29 cellular contexts compared by ENCODE assay signal in the genomic region with DNA sequence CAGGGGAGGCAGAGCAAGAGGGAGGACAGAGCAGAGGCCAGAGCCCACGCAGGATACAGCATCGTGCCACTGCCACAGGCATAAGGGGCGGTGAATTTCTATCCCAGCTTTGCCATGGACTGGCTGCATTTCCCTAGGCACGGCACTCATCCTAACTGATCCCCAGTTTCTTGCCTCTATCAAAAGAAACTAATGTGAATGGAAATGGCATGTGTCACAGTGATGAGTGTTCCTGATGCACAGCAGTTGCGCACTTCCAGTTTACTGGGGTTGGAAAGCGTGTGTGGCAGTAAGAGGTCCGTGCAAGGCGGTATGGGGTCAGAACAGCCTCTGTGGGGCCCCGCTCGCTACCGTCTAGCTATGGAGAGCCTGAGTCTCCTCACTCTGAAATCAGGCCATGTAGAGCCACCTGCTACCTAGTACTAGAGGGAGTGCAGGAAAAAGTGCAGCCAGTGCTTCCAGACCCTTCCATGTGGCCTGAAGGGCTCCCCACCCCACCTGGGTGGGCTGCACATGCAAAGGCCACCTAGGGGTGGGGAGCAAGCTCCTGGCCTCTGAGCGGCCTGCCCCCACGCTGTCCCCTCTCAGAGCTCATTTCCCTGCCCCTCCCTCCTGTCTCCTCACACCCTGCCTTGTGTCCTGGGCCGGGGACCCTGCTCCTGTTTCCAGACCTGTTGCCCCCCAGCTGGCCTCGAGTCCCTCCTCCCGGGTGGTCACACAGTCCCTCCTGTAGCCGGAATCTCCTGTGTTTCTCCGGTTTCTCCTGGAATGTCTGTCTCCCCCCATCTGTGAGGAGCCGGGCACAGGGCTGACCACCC. TPM values are rescaled to one million over a fixed set of nuclear protein-coding genes. Genes with fewer than 3 reads are reported as not detected.
DNase-seq lines count a peak whose midpoint lies in the region; ATAC-seq, FAIRE-seq and TF ChIP-seq lines count a peak whose summit lies in the region.
"Had no signal": no experiment of that assay in that cellular context is flagged by ENCODE, and none has a peak within 500 bp of the region (broad histone marks: within the 10 kb centered on the region; RNA-seq: fewer than 3 reads in every experiment).

No MANE protein-coding gene starts in this region.

- CTCF ChIA-PET in RWPE1 (lab: Yijun Ruan, JAX), result interaction anchor here (0.7 kb wide), 1 partner anchor 174 kb away, joined by 3 read pairs; no protein-coding TSS in a partner anchor

- H4K8ac ChIP-seq in mesendoderm (ENCODE audit: low read depth, low read length), result no peak overlapping the region

- no CpG with 5 or more reads among the region's 19 CpGs for WGBS in mesendoderm (ENCODE audit: extremely low coverage, insufficient coverage, low lambda C conversion rate)

- POLR2A ChIA-PET in RWPE1 (lab: Yijun Ruan, JAX; ENCODE audit: low non-redundant PET), result no interaction called here

- no peak overlapping the region for H4K5ac ChIP-seq in mesendoderm (ENCODE audit: low read length)

- H3K4ac ChIP-seq in mesendoderm (ENCODE audit: low read depth, low read length), result no peak overlapping the region

- no peak overlapping the region for H3K4me2 ChIP-seq in osteoblast (ENCODE audit: insufficient read depth, low read length)
- no peak overlapping the region for H3K4me2 ChIP-seq in mesendoderm (ENCODE audit: low read length)
- H3K4me2 ChIP-seq: KMS-11 had no signal

- TF ChIP-seq CTCF in RWPE1 (conservative IDR thresholded peaks at IDR 0.05; ENCODE audit: low read depth) (no peak), kidney (IDR thresholded peaks at IDR 0.05; ENCODE audit: borderline replicate concordance, extremely low read depth, insufficient read depth) (no peak), osteoblast (IDR thresholded peaks at IDR 0.05; ENCODE audit: extremely low read depth, low read depth, low read length) (no peak), upper lobe of right lung (IDR thresholded peaks at IDR 0.05) (no peak)

- H2AK5ac ChIP-seq in mesendoderm (ENCODE audit: low read length), result no peak overlapping the region

- FAIRE-seq in kidney (lab: Jason Lieb, UNC) (no peak), frontal cortex (lab: Jason Lieb, UNC) (no peak)
- FAIRE-seq: GM12891 had no signal

- no peak overlapping the region for H2BK15ac ChIP-seq in mesendoderm (replicated peaks; ENCODE audit: low read depth)

- H4K20me1 ChIP-seq in osteoblast (ENCODE audit: insufficient read depth, low read length), result no peaks in the 10 kb centered on the region

- no peak overlapping the region for H3K56ac ChIP-seq in mesendoderm (ENCODE audit: low read length)

- H3K18ac ChIP-seq in mesendoderm (ENCODE audit: low read length), result no peak overlapping the region

- H3K36me3 ChIP-seq in kidney (ENCODE audit: control insufficient read depth in 1 of 2, insufficient read depth in 2 of 2, low read length in 2 of 2) (no peaks in the 10 kb centered on the region), osteoblast (ENCODE audit: insufficient read depth, low read length) (no peaks in the 10 kb centered on the region), upper lobe of right lung (no peaks in the 10 kb centered on the region), mesendoderm (ENCODE audit: control insufficient read depth, insufficient read depth, low read length) (no peaks in the 10 kb centered on the region)
- H3K36me3 ChIP-seq: HAP-1, SJCRH30 had no signal

- intact Hi-C loops in kidney (cut with DNase I) (loop anchor here (2.0 kb wide), 1 partner anchor 287 kb away; no protein-coding TSS in a partner anchor), upper lobe of right lung (cut with DNase I) (loop anchor here (2.0 kb wide), 1 partner anchor 287 kb away; no protein-coding TSS in a partner anchor)

- no peak overlapping the region for H2BK120ac ChIP-seq in mesendoderm (ENCODE audit: low read depth, low read length)

- no peak overlapping the region for H3K23ac ChIP-seq in mesendoderm (ENCODE audit: low read length)

- no peaks in the 10 kb centered on the region for H3K79me2 ChIP-seq in osteoblast (ENCODE audit: insufficient read depth, low read length)
- no peaks in the 10 kb centered on the region for H3K79me2 ChIP-seq in mesendoderm (ENCODE audit: control insufficient read depth, insufficient read depth, low read length)

- H3K9me3 ChIP-seq in kidney (ENCODE audit: control insufficient read depth in 1 of 2, low read length in 2 of 2) (no peaks in the 10 kb centered on the region), osteoblast (ENCODE audit: low read depth, low read length) (no peaks in the 10 kb centered on the region), upper lobe of right lung (no peaks in the 10 kb centered on the region)
- H3K9me3 ChIP-seq: HAP-1 had no signal

- DNase-seq in RWPE1 (ENCODE audit: low spot score) (peak; percentile 2), kidney (peak; percentile 65), osteoblast (ENCODE audit: insufficient read length, low spot score, missing footprints) (peak; percentile 85), upper lobe of right lung (no peak), frontal cortex (ENCODE audit: low spot score in 2 of 2) (no peak), mesenteric fat pad (ENCODE audit: low spot score) (no peak), mesendoderm (no peak)
- DNase-seq: Calu3, DMS79 treated with DMSO at 0.1 percent for 48 hours, GF-D8, GOT3, HFFc6, IMR-90, NCI-H1048, NCI-H1417, NCI-H1694, NCI-H2029 treated with DMSO at 0.1 percent for 48 hours, NCI-H226, NCI-H510A, NCI-H69, SJCRH30 had no signal

- no peaks in the 10 kb centered on the region for H3K79me1 ChIP-seq in mesendoderm (ENCODE audit: low read length)

- H2AFZ ChIP-seq in osteoblast (ENCODE audit: low read length), result no peak overlapping the region

- H3K27me3 ChIP-seq in osteoblast (ENCODE audit: insufficient read depth, low read length) (no peaks in the 10 kb centered on the region), upper lobe of right lung (no peaks in the 10 kb centered on the region), mesendoderm (ENCODE audit: insufficient read depth, low read length, poor library complexity) (no peaks in the 10 kb centered on the region)

- H2BK5ac ChIP-seq in mesendoderm (ENCODE audit: low read length), result no peak overlapping the region

- H3K27ac ChIP-seq in RWPE1, result no peak overlapping the region
- H3K27ac ChIP-seq in kidney (ENCODE audit: low read depth in 2 of 2, low read length in 2 of 2), result no peak overlapping the region
- no peak overlapping the region for H3K27ac ChIP-seq in osteoblast (ENCODE audit: low read depth, low read length)
- H3K27ac ChIP-seq in upper lobe of right lung, result no peak overlapping the region
- H3K27ac ChIP-seq in mesendoderm (ENCODE audit: low read depth, low read length), result no peak overlapping the region
- H3K27ac ChIP-seq: KMS-11, SJCRH30 had no signal

- no peak overlapping the region for H3K9ac ChIP-seq in kidney (ENCODE audit: low read length in 2 of 2)
- H3K9ac ChIP-seq in mesendoderm (ENCODE audit: low read length), result no peak overlapping the region
- H3K9ac ChIP-seq: KMS-11 had no signal

- ATAC-seq in upper lobe of right lung, result peak; percentile 23
- ATAC-seq: Panc1, SK-N-SH treated with all-trans-retinoic acid at 6 μM for 48 hours had no signal

- H3K4me3 ChIP-seq in kidney (ENCODE audit: low read length in 2 of 2), result no peak overlapping the region
- H3K4me3 ChIP-seq in osteoblast (ENCODE audit: insufficient read depth, low read length), result no peak overlapping the region
- no peak overlapping the region for H3K4me3 ChIP-seq in upper lobe of right lung
- no peak overlapping the region for H3K4me3 ChIP-seq in mesendoderm (ENCODE audit: low read length)
- H3K4me3 ChIP-seq: HAP-1, SJCRH30 had no signal

- H3K4me1 ChIP-seq in kidney (ENCODE audit: control insufficient read depth in 1 of 2, insufficient read depth in 1 of 2, low read depth in 1 of 2, low read length in 2 of 2) (no peaks in the 10 kb centered on the region), osteoblast (ENCODE audit: insufficient read depth, low read length) (no peaks in the 10 kb centered on the region), upper lobe of right lung (no peaks in the 10 kb centered on the region), mesendoderm (ENCODE audit: control insufficient read depth, low read depth, low read length) (no peaks in the 10 kb centered on the region)
- H3K4me1 ChIP-seq: HAP-1, SJCRH30 had no signal

RNA-seq across cellular contexts. Expression of a gene that starts 5.0 kb away (rescaled TPM):
- total RNA-seq in kidney, result not detected
- polyA plus RNA-seq in kidney (ENCODE audit: insufficient read depth, low read depth, low replicate concordance), result not detected
- total RNA-seq in osteoblast, result not detected in 2 replicates
- not detected for total RNA-seq in upper lobe of right lung
- not detected for total RNA-seq in frontal cortex
- not detected for total RNA-seq in mesenteric fat pad
- not detected for polyA plus RNA-seq in mesendoderm (2013, experiment 1 of 2)
- polyA plus RNA-seq in mesendoderm (2013, experiment 2 of 2), result not detected
- total RNA-seq: A673, Calu3, HFFc6, IMR-90, OCI-LY7, SJCRH30 had no signal
- polyA plus RNA-seq: CD14-positive monocyte, IMR-90 had no signal

Comparison
In these comparisons a context has a peak if more than half of its experiments do, and no peak if none do; other contexts are left out.
1. DNase-seq: peak in RWPE1 (single experiment), kidney (single experiment) and osteoblast (single experiment); none in upper lobe of right lung (single experiment), frontal cortex (0 of 2), mesenteric fat pad (single experiment) and mesendoderm (single experiment).